ENCODE assay signal across 1 cellular context in the genomic region with DNA sequence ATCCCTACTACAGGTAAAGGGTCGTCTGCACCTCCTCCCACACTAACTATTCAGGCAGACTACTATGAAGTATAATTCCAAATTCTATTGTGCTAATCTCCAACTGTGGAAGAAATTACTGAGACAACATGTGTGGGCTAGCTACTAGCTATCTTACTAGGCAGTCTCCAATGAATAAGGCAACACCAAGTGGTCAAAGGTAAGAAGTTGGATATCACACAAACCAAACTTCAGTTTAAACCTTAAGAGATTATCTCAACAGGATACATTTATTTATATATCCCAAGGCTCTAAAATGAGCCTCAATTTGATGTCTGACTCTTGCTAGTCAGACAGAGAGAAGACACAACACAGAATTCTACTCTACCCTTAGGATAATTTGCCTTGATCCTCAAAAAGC.
A peak's percentile ranks its signal among the peaks of the same experiment; 100 is the strongest.
TF ChIP-seq lines count a peak whose summit lies in the region.

No MANE protein-coding gene starts in this region.

TF ChIP-seq in K562, 482 proteins besides CTCF, POLR2A, EP300 and RAD21:
- TF ChIP-seq DEAF1 (CRISPR knock-in tag; IDR thresholded peaks at IDR 0.05), result no peak
- TF ChIP-seq RBM25 (IDR thresholded peaks at IDR 0.05; ENCODE audit: low read depth, low read length, severe bottlenecking), result no peak
- TF ChIP-seq CHD2 (IDR thresholded peaks at IDR 0.05; ENCODE audit: low read depth, low read length), result no peak
- TF ChIP-seq, protein P1, sequence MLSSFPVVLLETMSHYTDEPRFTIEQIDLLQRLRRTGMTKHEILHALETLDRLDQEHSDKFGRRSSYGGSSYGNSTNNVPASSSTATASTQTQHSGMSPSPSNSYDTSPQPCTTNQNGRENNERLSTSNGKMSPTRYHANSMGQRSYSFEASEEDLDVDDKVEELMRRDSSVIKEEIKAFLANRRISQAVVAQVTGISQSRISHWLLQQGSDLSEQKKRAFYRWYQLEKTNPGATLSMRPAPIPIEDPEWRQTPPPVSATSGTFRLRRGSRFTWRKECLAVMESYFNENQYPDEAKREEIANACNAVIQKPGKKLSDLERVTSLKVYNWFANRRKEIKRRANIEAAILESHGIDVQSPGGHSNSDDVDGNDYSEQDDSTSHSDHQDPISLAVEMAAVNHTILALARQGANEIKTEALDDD (IDR thresholded peaks at IDR 0.05), result peak; percentile 79; the same call in 1 of the 2 replicates
- TF ChIP-seq KAT2B (IDR thresholded peaks at IDR 0.05; ENCODE audit: low read depth, low read length), result no peak
- TF ChIP-seq ZNF79 (CRISPR knock-in tag; IDR thresholded peaks at IDR 0.05; ENCODE audit: low read depth), result no peak
- no peak for TF ChIP-seq CBX1 (IDR thresholded peaks at IDR 0.05; ENCODE audit: low read depth)
- no peak for TF ChIP-seq ZNF174 (CRISPR knock-in tag; IDR thresholded peaks at IDR 0.05)
- TF ChIP-seq PML (IDR thresholded peaks at IDR 0.05; ENCODE audit: low read length), result no peak
- TF ChIP-seq ZNF282 (CRISPR knock-in tag; IDR thresholded peaks at IDR 0.05), result no peak
- TF ChIP-seq ZBTB26 (CRISPR knock-in tag; IDR thresholded peaks at IDR 0.05), result no peak
- no peak for TF ChIP-seq KDM2B (CRISPR knock-in tag; IDR thresholded peaks at IDR 0.05)
- no peak for TF ChIP-seq ZBTB5 (IDR thresholded peaks at IDR 0.05)
- TF ChIP-seq PRDM10 (IDR thresholded peaks at IDR 0.05; ENCODE audit: partially characterized antibody), result peak; percentile 49
- TF ChIP-seq, protein P2, sequence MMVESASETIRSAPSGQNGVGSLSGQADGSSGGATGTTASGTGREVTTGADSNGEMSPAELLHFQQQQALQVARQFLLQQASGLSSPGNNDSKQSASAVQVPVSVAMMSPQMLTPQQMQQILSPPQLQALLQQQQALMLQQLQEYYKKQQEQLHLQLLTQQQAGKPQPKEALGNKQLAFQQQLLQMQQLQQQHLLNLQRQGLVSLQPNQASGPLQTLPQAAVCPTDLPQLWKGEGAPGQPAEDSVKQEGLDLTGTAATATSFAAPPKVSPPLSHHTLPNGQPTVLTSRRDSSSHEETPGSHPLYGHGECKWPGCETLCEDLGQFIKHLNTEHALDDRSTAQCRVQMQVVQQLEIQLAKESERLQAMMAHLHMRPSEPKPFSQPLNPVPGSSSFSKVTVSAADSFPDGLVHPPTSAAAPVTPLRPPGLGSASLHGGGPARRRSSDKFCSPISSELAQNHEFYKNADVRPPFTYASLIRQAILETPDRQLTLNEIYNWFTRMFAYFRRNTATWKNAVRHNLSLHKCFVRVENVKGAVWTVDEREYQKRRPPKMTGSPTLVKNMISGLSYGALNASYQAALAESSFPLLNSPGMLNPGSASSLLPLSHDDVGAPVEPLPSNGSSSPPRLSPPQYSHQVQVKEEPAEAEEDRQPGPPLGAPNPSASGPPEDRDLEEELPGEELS (CRISPR knock-in tag; IDR thresholded peaks at IDR 0.05; ENCODE audit: borderline replicate concordance), result no peak
- TF ChIP-seq, protein P3, sequence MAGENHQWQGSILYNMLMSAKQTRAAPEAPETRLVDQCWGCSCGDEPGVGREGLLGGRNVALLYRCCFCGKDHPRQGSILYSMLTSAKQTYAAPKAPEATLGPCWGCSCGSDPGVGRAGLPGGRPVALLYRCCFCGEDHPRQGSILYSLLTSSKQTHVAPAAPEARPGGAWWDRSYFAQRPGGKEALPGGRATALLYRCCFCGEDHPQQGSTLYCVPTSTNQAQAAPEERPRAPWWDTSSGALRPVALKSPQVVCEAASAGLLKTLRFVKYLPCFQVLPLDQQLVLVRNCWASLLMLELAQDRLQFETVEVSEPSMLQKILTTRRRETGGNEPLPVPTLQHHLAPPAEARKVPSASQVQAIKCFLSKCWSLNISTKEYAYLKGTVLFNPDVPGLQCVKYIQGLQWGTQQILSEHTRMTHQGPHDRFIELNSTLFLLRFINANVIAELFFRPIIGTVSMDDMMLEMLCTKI (IDR thresholded peaks at IDR 0.05; ENCODE audit: partially characterized antibody), result no peak
TF ChIP-seq in K562: peak in this region for 2.
